Comparison of ENCODE assay signal across 24 cellular contexts in the genomic region with DNA sequence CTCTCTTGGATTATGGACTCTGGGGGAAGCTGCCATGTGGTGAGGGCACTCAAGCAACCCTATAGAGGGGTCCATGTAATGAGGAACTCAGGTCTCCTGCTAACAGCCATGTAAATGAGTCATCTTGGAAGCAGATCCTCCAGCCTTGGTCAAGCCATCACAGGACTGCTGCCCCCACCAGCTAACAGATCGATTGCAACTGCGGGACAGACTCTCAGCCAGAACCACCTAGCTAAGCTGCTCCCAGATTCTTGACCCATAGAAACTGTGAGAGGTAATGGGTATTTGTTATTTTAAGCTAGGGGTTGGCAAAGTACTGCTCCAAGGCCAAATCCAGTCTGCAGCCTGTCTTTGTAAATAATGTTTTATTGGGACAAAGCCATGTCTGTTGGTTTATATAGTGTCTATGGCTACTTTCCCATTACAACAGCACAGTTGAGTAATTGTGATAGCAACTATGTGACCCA. TPM values are rescaled to one million over a fixed set of nuclear protein-coding genes. Genes with fewer than 3 reads are reported as not detected.
DNase-seq lines count a peak whose midpoint lies in the region; TF ChIP-seq lines count a peak whose summit lies in the region.
"Had no signal": no experiment of that assay in that cellular context is flagged by ENCODE, and none has a peak within 500 bp of the region (broad histone marks: within the 10 kb centered on the region; RNA-seq: fewer than 3 reads in every experiment).

No MANE protein-coding gene starts in this region.

- H3K4ac ChIP-seq in neuronal stem cell (ENCODE audit: low read length) = no peak overlapping the region

- H3K27ac ChIP-seq in neuronal stem cell (replicated peaks; ENCODE audit: low read length) (no peak overlapping the region), stomach (no peak overlapping the region)
- H3K27ac ChIP-seq: C4-2B, SK-N-MC had no signal

- intact Hi-C loops in stomach (cut with DNase I; ENCODE audit: low total_unique reads) = no loop called here

- H3K4me3 ChIP-seq in LNCaP clone FGC (ENCODE audit: low read depth, low read length) (no peak overlapping the region), neuronal stem cell (ENCODE audit: low read length in 2 of 2) (no peak overlapping the region), stomach (no peak overlapping the region)
- H3K4me3 ChIP-seq: GM23338, SK-N-MC had no signal

- no peak overlapping the region for H2BK5ac ChIP-seq in neuronal stem cell (ENCODE audit: low read length)

- TF ChIP-seq POLR2A in stomach (IDR thresholded peaks at IDR 0.05) = no peak

- H3K18ac ChIP-seq in neuronal stem cell (ENCODE audit: low read length) = peak overlapping the region; percentile 11

- H3K9me3 ChIP-seq in neuronal stem cell (replicated peaks in 1 of 2; ENCODE audit: control insufficient read depth in 2 of 2, insufficient read depth in 1 of 2, low read depth in 1 of 2, low read length in 2 of 2) (no peaks in the 10 kb centered on the region), stomach (no peaks in the 10 kb centered on the region)

- no peak overlapping the region for H2BK12ac ChIP-seq in neuronal stem cell (ENCODE audit: low read length)

- WGBS in neuronal stem cell (ENCODE audit: extremely low coverage in 2 of 2, insufficient read length in 2 of 2, insufficient replicate concordance in 1 of 2), 2 donors = no CpG with 5 or more reads among the region's 2 CpGs
- WGBS in stomach, 5 donors = 70 to 92% (median 87%) methylated on average over 2 of the region's 2 CpGs

- no peak overlapping the region for H3K9ac ChIP-seq in neuronal stem cell (ENCODE audit: low read depth, low read length, poor library complexity)

- no peaks in the 10 kb centered on the region for H3K79me1 ChIP-seq in neuronal stem cell (ENCODE audit: low read depth, low read length)

- no peak overlapping the region for H4K91ac ChIP-seq in neuronal stem cell (ENCODE audit: low read depth, low read length, poor library complexity)

- H2AK5ac ChIP-seq in neuronal stem cell (ENCODE audit: low read depth, low read length) = no peak overlapping the region

- in situ Hi-C loops in GM13977 (cut with MboI; ENCODE audit: low pct_unique_long_range_greater_than_20kb, low sequenced_read_pairs, unreplicated experiment) = loop anchor here (25.0 kb wide), 1 partner anchor 734 kb away; no protein-coding TSS in a partner anchor

- H3K27me3 ChIP-seq in neuronal stem cell (ENCODE audit: control insufficient read depth in 3 of 3, insufficient read depth in 3 of 3, low read depth in 1 of 3, low read length in 3 of 3) (no peaks in the 10 kb centered on the region), stomach (no peaks in the 10 kb centered on the region)

- DNase-seq in LNCaP clone FGC (ENCODE audit: low read depth) = peak; percentile 82
- DNase-seq in amniotic epithelial cell (ENCODE audit: low read depth) = peak; percentile 41
- peak; percentile 43 for DNase-seq in fibroblast of peridontal ligament (ENCODE audit: extremely low read depth)
- DNase-seq in neuronal stem cell (ENCODE audit: low spot score) = no peak
- no peak for DNase-seq in GM13977 (ENCODE audit: low spot score)
- DNase-seq in stomach = no peak
- no peak for DNase-seq in activated T-cell treated with anti-CD3 and anti-CD28 coated beads, Interleukin-2, amount 50 U/mL, for 1 hour
- no peak for DNase-seq in DMS53 (lab: John Stamatoyannopoulos, UW)
- DNase-seq: ACHN, AML-193, DND-41, GDM1, KG1, NCI-H1417, NCI-H187, NCI-H2107, NCI-H2227 treated with DMSO at 0.1 percent for 48 hours, NCI-H510A treated with DMSO at 0.1 percent for 48 hours, NCI-H774, OCI-M1, Right ventricle myocardium superior had no signal

- H3K4me1 ChIP-seq in neuronal stem cell (ENCODE audit: control insufficient read depth in 2 of 2, insufficient read depth in 1 of 2, low read depth in 1 of 2, low read length in 2 of 2) (peaks cover 0 to 2% of the 10 kb centered on the region in 2 donors), stomach (no peaks in the 10 kb centered on the region)

- H2AFZ ChIP-seq in neuronal stem cell (ENCODE audit: low read length) = no peak overlapping the region
- H2AFZ ChIP-seq: GM23338 had no signal

- H2BK15ac ChIP-seq in neuronal stem cell (ENCODE audit: low read length) = no peak overlapping the region

- H2BK120ac ChIP-seq in neuronal stem cell (ENCODE audit: low read depth, low read length) = no peak overlapping the region

- no peak overlapping the region for H3K23ac ChIP-seq in neuronal stem cell (ENCODE audit: low read depth, low read length, poor library complexity)

- TF ChIP-seq CTCF in LNCaP clone FGC (IDR thresholded peaks at IDR 0.05; ENCODE audit: control insufficient read depth, extremely low read depth, insufficient read depth) (no peak), GM13977 (IDR thresholded peaks at IDR 0.05; ENCODE audit: extremely low read depth, insufficient read depth, missing control alignments) (no peak), stomach (IDR thresholded peaks at IDR 0.05) (no peak)

- TF ChIP-seq EP300 in stomach (IDR thresholded peaks at IDR 0.05) = no peak

- H3K14ac ChIP-seq in neuronal stem cell (ENCODE audit: low read length) = no peak overlapping the region

- H3K36me3 ChIP-seq in neuronal stem cell (replicated peaks in 1 of 2; ENCODE audit: control insufficient read depth in 2 of 2, insufficient read depth in 2 of 2, low read length in 2 of 2) = no peaks in the 10 kb centered on the region
- peaks cover 0 to 16% (median 0%) of the 10 kb centered on the region in 4 donors for H3K36me3 ChIP-seq in stomach

- no peak overlapping the region for H4K8ac ChIP-seq in neuronal stem cell (ENCODE audit: low read depth, low read length)

- no peak overlapping the region for H3K4me2 ChIP-seq in neuronal stem cell (ENCODE audit: insufficient read depth, low read length, poor library complexity, severe bottlenecking)
- H3K4me2 ChIP-seq: GM23338 had no signal

RNA-seq across cellular contexts. Expression of a gene that starts 27.6 kb away (rescaled TPM):
- polyA plus RNA-seq in neuronal stem cell (2013, experiment 1 of 2) = 0.07 TPM
- not detected for polyA plus RNA-seq in neuronal stem cell (2013, experiment 2 of 2)
- total RNA-seq in stomach = 10 to 100 TPM in 2 of 5 donors, 1 to 10 TPM in 2, under 1 TPM in 1; 0.58 to 19.2 (median 7.2) TPM
- polyA plus RNA-seq in stomach = 1 to 10 TPM; 2.6 to 5.2 (median 2.7) TPM

RNA-seq across cellular contexts. Expression of a gene that starts 29.4 kb away (rescaled TPM):
- polyA plus RNA-seq in neuronal stem cell (2013, experiment 1 of 2) = 277 TPM
- polyA plus RNA-seq in neuronal stem cell (2013, experiment 2 of 2) = 277 TPM
- total RNA-seq in stomach = 100 to 1,000 TPM in 2 of 5 donors, 10 to 100 TPM in 3; 40.8 to 153 (median 94.9) TPM
- 100 to 1,000 TPM in 2 of 3 donors, 10 to 100 TPM in 1; 93.0 to 128 (median 123) TPM for polyA plus RNA-seq in stomach

Comparison
In these comparisons a context has a peak if more than half of its experiments do, and no peak if none do; other contexts are left out.
1. DNase-seq: peak in LNCaP clone FGC (single experiment), amniotic epithelial cell (single experiment) and fibroblast of peridontal ligament (single experiment); none in neuronal stem cell (single experiment), GM13977 (single experiment), stomach (single experiment), activated T-cell treated with anti-CD3 and anti-CD28 coated beads, Interleukin-2, amount 50 U/mL, for 1 hour (single experiment) and DMS53 (single experiment).